Comparison of ENCODE assay signal across 21 cellular contexts in genomic region chr4:61312526-61312925, GRCh38.
"Had no signal": no experiment of that assay in that cellular context is flagged by ENCODE, and none has a peak within 500 bp of the region (broad histone marks: within the 10 kb centered on the region; RNA-seq: fewer than 3 reads in every experiment).

No MANE protein-coding gene starts in this region.

- H3K4me3 ChIP-seq: coronary artery, gastrocnemius medialis, ovary, prostate gland, transverse colon had no signal

- ATAC-seq: gastrocnemius medialis; left ventricle myocardium superior; natural killer cell treated with Interleukin-12 subunit alpha and Interleukin-12 subunit beta and Interleukin-15 and Interleukin-18, amount 100 ng/mL, for 72 hours; stimulated activated naive B cell treated with anti-CD40 and anti-IgM and Interleukin-4, amounts not matched to agents 10 μg/mL and 1 μg/mL and 100 μg/mL, for 72 hours had no signal

- H3K4me3 Mint-ChIP-seq: activated naive CD8-positive, alpha-beta T cell treated with anti-CD3 and anti-CD28 coated beads for 36 hours; activated T-cell treated with anti-CD3 and anti-CD28 coated beads, Interleukin-2, amount 50 U/mL, for 24 hours; brain; endodermal cell; natural killer cell treated with Interleukin-12 subunit alpha and Interleukin-12 subunit beta and Interleukin-15 and Interleukin-18, amount 100 ng/mL, for 72 hours; stimulated activated naive B cell treated with anti-CD40 and anti-IgM and Interleukin-4, amounts not matched to agents 10 μg/mL and 1 μg/mL and 100 μg/mL, for 72 hours; T-helper 2 cell treated with Interferon-gamma antibody and Interleukin-4, amounts not matched to agents 5 μg/mL and 100 μg/mL, for 36 hours had no signal

- H3K27me3 ChIP-seq: gastrocnemius medialis, ovary, transverse colon had no signal

- H3K9me3 ChIP-seq: gastrocnemius medialis, ovary, prostate gland, transverse colon had no signal

- H3K9me3 Mint-ChIP-seq: endodermal cell had no signal

- DNase-seq: activated CD4-positive, alpha-beta T cell treated with anti-CD3 and anti-CD28 coated beads for 1 hour; activated CD8-positive, alpha-beta memory T cell treated with anti-CD3 and anti-CD28 coated beads, Interleukin-2, amount 50 U/mL, for 4 hours; activated naive CD4-positive, alpha-beta T cell treated with Interleukin-2 at 50 U/mL for 16 hours; activated naive CD8-positive, alpha-beta T cell treated with anti-CD3 and anti-CD28 coated beads for 36 hours; activated T-cell treated with anti-CD3 and anti-CD28 coated beads, Interleukin-2, amount 50 U/mL, for 24 hours; amygdala; endodermal cell; gastrocnemius medialis; head of caudate nucleus; hypothalamus; left ventricle myocardium superior; ovary; stimulated activated CD4-positive, alpha-beta T cell treated with anti-CD3 and anti-CD28 coated beads, Interleukin-2, amount 100 ng/mL, for 48 hours; stimulated activated CD8-positive, alpha-beta memory T cell treated with anti-CD3 and anti-CD28 coated beads, Interleukin-4, amount 100 ng/mL, for 48 hours; stimulated activated naive B cell treated with anti-CD40 and anti-IgM and Interleukin-4, amounts not matched to agents 10 μg/mL and 1 μg/mL and 100 μg/mL, for 72 hours; transverse colon had no signal

- H3K36me3 ChIP-seq: gastrocnemius medialis, ovary, prostate gland, transverse colon had no signal

- H3K4me1 Mint-ChIP-seq: activated naive CD8-positive, alpha-beta T cell treated with anti-CD3 and anti-CD28 coated beads for 36 hours; brain; endodermal cell; stimulated activated naive B cell treated with anti-CD40 and anti-IgM and Interleukin-4, amounts not matched to agents 10 μg/mL and 1 μg/mL and 100 μg/mL, for 72 hours had no signal

- H3K4me1 ChIP-seq: gastrocnemius medialis, prostate gland, transverse colon had no signal

- H3K36me3 Mint-ChIP-seq: activated naive CD8-positive, alpha-beta T cell treated with anti-CD3 and anti-CD28 coated beads for 36 hours; stimulated activated naive B cell treated with anti-CD40 and anti-IgM and Interleukin-4, amounts not matched to agents 10 μg/mL and 1 μg/mL and 100 μg/mL, for 72 hours had no signal

- H3K27me3 Mint-ChIP-seq: activated naive CD8-positive, alpha-beta T cell treated with anti-CD3 and anti-CD28 coated beads for 36 hours; activated T-cell treated with anti-CD3 and anti-CD28 coated beads, Interleukin-2, amount 50 U/mL, for 24 hours; brain; natural killer cell treated with Interleukin-12 subunit alpha and Interleukin-12 subunit beta and Interleukin-15 and Interleukin-18, amount 100 ng/mL, for 72 hours; stimulated activated naive B cell treated with anti-CD40 and anti-IgM and Interleukin-4, amounts not matched to agents 10 μg/mL and 1 μg/mL and 100 μg/mL, for 72 hours had no signal
